In genomic region chr12:48980389-48980952, GRCh38 we compare ENCODE assay signal across 8 cellular contexts. TPM values are rescaled to one million over a fixed set of nuclear protein-coding genes. Genes with fewer than 3 reads are reported as not detected.
DNase-seq lines count a peak whose midpoint lies in the region; ATAC-seq and TF ChIP-seq lines count a peak whose summit lies in the region.

No MANE protein-coding gene starts in this region.

- peak overlapping the region; percentile 87; the same call in 1 of the 2 replicates for H2AFZ ChIP-seq in KMS-11 (ENCODE audit: low read depth)

- H3K4me1 ChIP-seq in BLaER1 treated with 17β-estradiol and CSF1 and Interleukin-3, amounts not matched to agents 10 nM and 100 nM = peaks cover 56 to 73% (median 63%) of the 10 kb centered on the region in 10 experiments
- H3K4me1 ChIP-seq in KMS-11 (ENCODE audit: low read depth, poor library complexity, severe bottlenecking) = peaks cover 27% of the 10 kb centered on the region
- peaks cover 25 to 32% of the 10 kb centered on the region in 2 donors for H3K4me1 ChIP-seq in ascending aorta
- peaks cover 48% of the 10 kb centered on the region for H3K4me1 ChIP-seq in mononuclear cell (ENCODE audit: insufficient read depth, low read length)

- no peaks in the 10 kb centered on the region for H3K36me3 ChIP-seq in BLaER1 treated with 17β-estradiol and CSF1 and Interleukin-3, amounts not matched to agents 10 nM and 100 nM
- H3K36me3 ChIP-seq in KMS-11 (ENCODE audit: insufficient read depth) (no peaks in the 10 kb centered on the region), ascending aorta (no peaks in the 10 kb centered on the region)

- peaks cover 83 to 99% (median 90%) of the 10 kb centered on the region in 11 experiments for H3K27me3 ChIP-seq in BLaER1 treated with 17β-estradiol and CSF1 and Interleukin-3, amounts not matched to agents 10 nM and 100 nM
- H3K27me3 ChIP-seq in KMS-11 (ENCODE audit: insufficient read depth, low read depth) (peaks cover 55% of the 10 kb centered on the region), ascending aorta (peaks cover 27% of the 10 kb centered on the region), mononuclear cell (ENCODE audit: insufficient read depth, low read length) (peaks cover 84% of the 10 kb centered on the region)

- H3K4me2 ChIP-seq in BLaER1 treated with 17β-estradiol and CSF1 and Interleukin-3, amounts not matched to agents 10 nM and 100 nM = peak overlapping the region; percentile 84 to 98 (median 92)
- peak overlapping the region; percentile 51; the same call in 1 of the 2 replicates for H3K4me2 ChIP-seq in KMS-11

- H3K27ac ChIP-seq in BLaER1 treated with 17β-estradiol and CSF1 and Interleukin-3, amounts not matched to agents 10 nM and 100 nM = no peak overlapping the region
- no peak overlapping the region for H3K27ac ChIP-seq in KMS-11
- no peak overlapping the region for H3K27ac ChIP-seq in ascending aorta

- ATAC-seq in GM18867 (IDR thresholded peaks at IDR 0.05; ENCODE audit: unreplicated experiment) = no peak
- ATAC-seq in HG03442 (IDR thresholded peaks at IDR 0.05; ENCODE audit: unreplicated experiment) = no peak

- peak overlapping the region in 4 of 11 experiments; percentile 4 to 44 (median 29); a peak in 5 of 22 replicates for H3K9ac ChIP-seq in BLaER1 treated with 17β-estradiol and CSF1 and Interleukin-3, amounts not matched to agents 10 nM and 100 nM
- no peak overlapping the region for H3K9ac ChIP-seq in KMS-11

- intact Hi-C loops in ascending aorta (cut with DNase I) = no loop called here

- peak overlapping the region; percentile 42 to 66 (median 54) for H3K4me3 ChIP-seq in BLaER1 treated with 17β-estradiol and CSF1 and Interleukin-3, amounts not matched to agents 10 nM and 100 nM
- no peak overlapping the region for H3K4me3 ChIP-seq in KMS-11 (IDR thresholded peaks at IDR 0.05; ENCODE audit: insufficient read depth, low read depth, low read length)
- peak overlapping the region; percentile 43 to 60 for H3K4me3 ChIP-seq in ascending aorta
- peak overlapping the region; percentile 30 for H3K4me3 ChIP-seq in mononuclear cell (ENCODE audit: low read length)

- H3K79me2 ChIP-seq in KMS-11 (ENCODE audit: insufficient read depth, low read depth) = no peaks in the 10 kb centered on the region

- no peaks in the 10 kb centered on the region for H3K9me3 ChIP-seq in BLaER1 treated with 17β-estradiol and CSF1 and Interleukin-3, amounts not matched to agents 10 nM and 100 nM (replicated peaks in 1 of 11)
- H3K9me3 ChIP-seq in ascending aorta (no peaks in the 10 kb centered on the region), mononuclear cell (ENCODE audit: low read depth, low read length) (no peaks in the 10 kb centered on the region)

- no peak for TF ChIP-seq CTCF in KMS-11 (conservative IDR thresholded peaks at IDR 0.05; ENCODE audit: low read depth, low read length)
- TF ChIP-seq CTCF in ascending aorta (IDR thresholded peaks at IDR 0.05) = no peak

- H4K20me1 ChIP-seq in BLaER1 treated with 17β-estradiol and CSF1 and Interleukin-3, amounts not matched to agents 10 nM and 100 nM = peaks cover 0 to 80% (median 42%) of the 10 kb centered on the region in 11 experiments; a peak in 20 of 22 replicates
- H4K20me1 ChIP-seq in KMS-11 (ENCODE audit: insufficient read depth) = no peaks in the 10 kb centered on the region

- DNase-seq in ascending aorta (ENCODE audit: low spot score in 2 of 2) (no peak), 8988T (no peak), kidney tubule cell (ENCODE audit: low spot score) (no peak)

RNA-seq across cellular contexts. Expression of gene WNT1, which starts 2.3 kb away (rescaled TPM):
- total RNA-seq in ascending aorta (not detected), mononuclear cell (0.10 TPM)

RNA-seq across cellular contexts. Expression of gene WNT10B, which starts 8.9 kb away (rescaled TPM):
- total RNA-seq in ascending aorta = 0.85 TPM
- 0.94 TPM for total RNA-seq in mononuclear cell

RNA-seq across cellular contexts. Expression of gene DDN, which starts 18.7 kb away (rescaled TPM):
- total RNA-seq in ascending aorta (not detected), mononuclear cell (0.21 TPM)

RNA-seq across cellular contexts. Expression of gene ARF3, which starts 23.2 kb away (rescaled TPM):
- total RNA-seq in ascending aorta = 68.4 TPM
- total RNA-seq in mononuclear cell = 38.2 TPM

RNA-seq across cellular contexts. Expression of gene PRKAG1, which starts 38.1 kb away (rescaled TPM):
- total RNA-seq in ascending aorta = 32.8 TPM
- total RNA-seq in mononuclear cell = 29.8 TPM
